Comparison of ENCODE assay signal across 9 cellular contexts in genomic region chr10:109308971-109309370, GRCh38.
"Had no signal": no experiment of that assay in that cellular context is flagged by ENCODE, and none has a peak within 500 bp of the region (broad histone marks: within the 10 kb centered on the region; RNA-seq: fewer than 3 reads in every experiment).

No MANE protein-coding gene starts in this region.

- H3K27ac Mint-ChIP-seq: HFFc6, IgD-negative memory B cell had no signal

- DNase-seq: GM23248, GOT3, H7, HFFc6 had no signal

- H3K36me3 Mint-ChIP-seq: IgD-negative memory B cell had no signal

- H3K4me1 Mint-ChIP-seq: IgD-negative memory B cell had no signal

- H3K4me1 ChIP-seq: HAP-1 had no signal

- H3K4me3 ChIP-seq: HAP-1 had no signal

- H3K27me3 Mint-ChIP-seq: IgD-negative memory B cell had no signal

- H3K9me3 Mint-ChIP-seq: HFFc6 had no signal

- ATAC-seq: HCT116, HepG2 had no signal

- H3K9me3 ChIP-seq: HAP-1 had no signal

- H3K27ac ChIP-seq: GM23248, HL-60 had no signal

- H3K36me3 ChIP-seq: HAP-1 had no signal

- H3K4me3 Mint-ChIP-seq: IgD-negative memory B cell had no signal

- H3K9ac ChIP-seq: GM23248 had no signal
